In the genomic region with DNA sequence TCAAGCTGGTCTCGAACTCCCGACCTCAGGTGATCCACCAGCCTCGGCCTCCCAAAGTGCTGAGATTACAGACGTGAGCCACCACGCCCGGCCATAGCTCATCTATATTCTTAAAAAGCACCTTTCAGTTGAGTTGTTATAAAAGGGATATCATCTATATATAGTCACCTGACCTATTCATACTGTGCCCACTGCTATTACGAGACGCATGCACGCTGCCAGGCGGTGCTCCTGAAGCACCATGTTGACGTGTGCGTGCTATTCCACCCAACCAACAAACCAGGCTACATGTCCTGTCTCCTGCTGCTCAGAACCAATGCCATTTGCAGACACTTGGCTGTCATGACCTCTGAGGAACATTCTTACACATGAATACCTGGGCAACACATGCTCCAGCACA, we compare ENCODE assay signal across 13 cellular contexts.
"Had no signal": no experiment of that assay in that cellular context is flagged by ENCODE, and none has a peak within 500 bp of the region (broad histone marks: within the 10 kb centered on the region; RNA-seq: fewer than 3 reads in every experiment).

No MANE protein-coding gene starts in this region.

- H3K4me1 Mint-ChIP-seq: activated naive CD4-positive, alpha-beta T cell treated with anti-CD3 and anti-CD28 coated beads, Interleukin-2, amount 50 U/mL, for 24 hours had no signal

- H3K36me3 Mint-ChIP-seq: activated naive CD4-positive, alpha-beta T cell treated with anti-CD3 and anti-CD28 coated beads, Interleukin-2, amount 50 U/mL, for 24 hours; memory B cell; natural killer cell treated with Interleukin-12 subunit alpha and Interleukin-12 subunit beta and Interleukin-15 and Interleukin-18, amount 100 ng/mL, for 72 hours had no signal

- H3K27ac ChIP-seq: ovary had no signal

- H3K36me3 ChIP-seq: ovary, upper lobe of right lung had no signal

- H3K27me3 Mint-ChIP-seq: activated CD4-positive, alpha-beta T cell treated with anti-CD3 and anti-CD28 coated beads, Interleukin-2, amount 10 ng/mL, durations not matched to agents 7 days and 5 days; activated naive CD4-positive, alpha-beta T cell treated with anti-CD3 and anti-CD28 coated beads, Interleukin-2, amount 50 U/mL, for 24 hours; natural killer cell treated with Interleukin-12 subunit alpha and Interleukin-12 subunit beta and Interleukin-15 and Interleukin-18, amount 100 ng/mL, for 72 hours; T-helper 17 cell had no signal

- H3K4me3 ChIP-seq: dorsolateral prefrontal cortex, esophagus muscularis mucosa, ovary, skin epidermis, upper lobe of right lung had no signal

- H3K9me3 ChIP-seq: esophagus muscularis mucosa, ovary, upper lobe of right lung had no signal

- H3K27ac Mint-ChIP-seq: activated B cell treated with CpG ODN at 0.5 μM for 24 hours; activated CD4-positive, alpha-beta T cell treated with anti-CD3 and anti-CD28 coated beads, Interleukin-2, amount 10 ng/mL, durations not matched to agents 7 days and 5 days; activated naive CD4-positive, alpha-beta T cell treated with anti-CD3 and anti-CD28 coated beads, Interleukin-2, amount 50 U/mL, for 24 hours; memory B cell; natural killer cell treated with Interleukin-12 subunit alpha and Interleukin-12 subunit beta and Interleukin-15 and Interleukin-18, amount 100 ng/mL, for 72 hours; T-helper 17 cell had no signal

- H3K27me3 ChIP-seq: dorsolateral prefrontal cortex, esophagus muscularis mucosa, ovary, upper lobe of right lung had no signal

- ATAC-seq: natural killer cell treated with Interleukin-12 subunit alpha and Interleukin-12 subunit beta and Interleukin-15 and Interleukin-18, amount 100 ng/mL, for 72 hours; T-helper 17 cell; upper lobe of right lung had no signal

- H3K4me3 Mint-ChIP-seq: activated B cell treated with CpG ODN at 0.5 μM for 24 hours; activated CD4-positive, alpha-beta T cell treated with anti-CD3 and anti-CD28 coated beads, Interleukin-2, amount 10 ng/mL, durations not matched to agents 7 days and 5 days; activated naive CD4-positive, alpha-beta T cell treated with anti-CD3 and anti-CD28 coated beads, Interleukin-2, amount 50 U/mL, for 24 hours; memory B cell; natural killer cell treated with Interleukin-12 subunit alpha and Interleukin-12 subunit beta and Interleukin-15 and Interleukin-18, amount 100 ng/mL, for 72 hours; T-helper 17 cell had no signal

- H3K9me3 Mint-ChIP-seq: activated B cell treated with CpG ODN at 0.5 μM for 24 hours; activated CD4-positive, alpha-beta T cell treated with anti-CD3 and anti-CD28 coated beads, Interleukin-2, amount 10 ng/mL, durations not matched to agents 7 days and 5 days; activated naive CD4-positive, alpha-beta T cell treated with anti-CD3 and anti-CD28 coated beads, Interleukin-2, amount 50 U/mL, for 24 hours; memory B cell; natural killer cell treated with Interleukin-12 subunit alpha and Interleukin-12 subunit beta and Interleukin-15 and Interleukin-18, amount 100 ng/mL, for 72 hours had no signal

- DNase-seq: activated B cell treated with CpG ODN at 0.5 μM for 24 hours; activated CD4-positive, alpha-beta T cell treated with anti-CD3 and anti-CD28 coated beads, Interleukin-2, amount 10 ng/mL, durations not matched to agents 7 days and 5 days; activated T-cell treated with anti-CD3 and anti-CD28 coated beads for 4 hours; amniotic stem cell; ovary; T-helper 17 cell; upper lobe of right lung had no signal
